In the genomic region with DNA sequence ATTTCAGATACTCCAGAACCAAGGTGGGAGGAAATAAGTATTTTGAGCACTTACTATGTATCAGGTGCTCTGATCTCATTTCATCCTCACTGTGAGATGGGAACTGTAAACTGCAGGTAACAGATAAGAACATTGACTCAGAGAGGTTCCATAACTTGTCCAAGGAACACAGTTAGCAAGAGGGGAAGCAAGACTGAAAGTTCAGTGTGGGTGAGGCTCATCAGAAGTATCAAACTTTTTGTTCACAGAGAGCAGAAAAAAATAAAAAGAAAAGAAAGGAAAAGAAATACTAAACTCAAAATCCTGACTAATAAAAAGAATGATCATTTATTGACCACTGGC, we compare ENCODE assay signal across 10 cellular contexts. TPM values are rescaled to one million over a fixed set of nuclear protein-coding genes. Genes with fewer than 3 reads are reported as not detected.
DNase-seq lines count a peak whose midpoint lies in the region; ATAC-seq and TF ChIP-seq lines count a peak whose summit lies in the region.
"Had no signal": no experiment of that assay in that cellular context is flagged by ENCODE, and none has a peak within 500 bp of the region (broad histone marks: within the 10 kb centered on the region; RNA-seq: fewer than 3 reads in every experiment).

No MANE protein-coding gene starts in this region.

- no peaks in the 10 kb centered on the region for H3K27me3 Mint-ChIP-seq in activated T-cell treated with anti-CD3 and anti-CD28 coated beads, Interleukin-2, amount 50 U/mL, for 24 hours

- no peak overlapping the region for H3K4me3 Mint-ChIP-seq in activated T-cell treated with anti-CD3 and anti-CD28 coated beads, Interleukin-2, amount 50 U/mL, for 24 hours

- H3K36me3 ChIP-seq in mesodermal cell (ENCODE audit: control insufficient read depth, insufficient read depth, low read length) = no peaks in the 10 kb centered on the region
- H3K36me3 ChIP-seq in upper lobe of left lung = no peaks in the 10 kb centered on the region

- TF ChIP-seq EP300 in upper lobe of left lung (IDR thresholded peaks at IDR 0.05) = no peak

- DNase-seq in activated T-cell treated with anti-CD3 and anti-CD28 coated beads, Interleukin-2, amount 50 U/mL, for 24 hours = no peak
- no peak for DNase-seq in activated T-cell treated with anti-CD3 and anti-CD28 coated beads, Interleukin-2, amount 50 U/mL, for 48 hours
- no peak for DNase-seq in upper lobe of left lung
- DNase-seq in NCI-H69 (lab: John Stamatoyannopoulos, UW) = no peak
- no peak for DNase-seq in CD1c-positive myeloid dendritic cell (ENCODE audit: extremely low spot score)
- DNase-seq: activated CD8-positive, alpha-beta memory T cell treated with anti-CD3 and anti-CD28 coated beads, Interleukin-2, amount 50 U/mL, for 4 hours; effector memory CD4-positive, alpha-beta T cell had no signal

- no peaks in the 10 kb centered on the region for H3K9me3 Mint-ChIP-seq in activated T-cell treated with anti-CD3 and anti-CD28 coated beads, Interleukin-2, amount 50 U/mL, for 24 hours

- H3K27ac Mint-ChIP-seq in activated T-cell treated with anti-CD3 and anti-CD28 coated beads, Interleukin-2, amount 50 U/mL, for 24 hours = peak overlapping the region; percentile 9

- H3K4me1 Mint-ChIP-seq in activated T-cell treated with anti-CD3 and anti-CD28 coated beads, Interleukin-2, amount 50 U/mL, for 24 hours (ENCODE audit: low read depth) = peaks cover 40% of the 10 kb centered on the region

- ATAC-seq in upper lobe of left lung (ENCODE audit: low FRiP score in 2 of 2) (peak in 1 of 2 donors; percentile 1), GM19035 (IDR thresholded peaks at IDR 0.05; ENCODE audit: unreplicated experiment) (no peak)

- H3K9me3 ChIP-seq in mesodermal cell (ENCODE audit: control insufficient read depth, low read length) = no peaks in the 10 kb centered on the region
- H3K9me3 ChIP-seq in upper lobe of left lung = no peaks in the 10 kb centered on the region

- H3K27me3 ChIP-seq in upper lobe of left lung = no peaks in the 10 kb centered on the region

- no peak for TF ChIP-seq CTCF in upper lobe of left lung (IDR thresholded peaks at IDR 0.05)

- peaks cover 14% of the 10 kb centered on the region for H3K36me3 Mint-ChIP-seq in activated T-cell treated with anti-CD3 and anti-CD28 coated beads, Interleukin-2, amount 50 U/mL, for 24 hours (ENCODE audit: low read depth)

- H3K27ac ChIP-seq in angular gyrus (ENCODE audit: low read depth, low read length) = peak overlapping the region; percentile 93
- peak overlapping the region; percentile 38 for H3K27ac ChIP-seq in mesodermal cell (ENCODE audit: low read depth, low read length, severe bottlenecking)
- H3K27ac ChIP-seq in upper lobe of left lung = peak overlapping the region in 3 of 4 donors; percentile 48 to 63 (median 62)

- peaks cover 13% of the 10 kb centered on the region for H3K4me1 ChIP-seq in mesodermal cell (ENCODE audit: control insufficient read depth, insufficient read depth, low read length, poor library complexity, severe bottlenecking)
- peaks cover 17 to 29% (median 25%) of the 10 kb centered on the region in 4 donors for H3K4me1 ChIP-seq in upper lobe of left lung

- H3K4me3 ChIP-seq in mesodermal cell (ENCODE audit: extremely low read depth, insufficient read depth, low read length, poor library complexity, severe bottlenecking) = no peak overlapping the region
- H3K4me3 ChIP-seq in upper lobe of left lung = peak overlapping the region in 1 of 4 donors; percentile 31

- no peak for TF ChIP-seq POLR2A in upper lobe of left lung (IDR thresholded peaks at IDR 0.05)

RNA-seq across cellular contexts. Expression of a gene that starts 37.1 kb away (rescaled TPM):
- polyA plus RNA-seq in mesodermal cell (2013, experiment 1 of 2) = 11.5 TPM
- 7.6 TPM for polyA plus RNA-seq in mesodermal cell (2013, experiment 2 of 2)
- 10 to 100 TPM in 3 of 6 donors, 1 to 10 TPM in 3; 2.7 to 19.3 (median 9.6) TPM for total RNA-seq in upper lobe of left lung

Comparison
In these comparisons a context has a peak if more than half of its experiments do, and no peak if none do; other contexts are left out.
1. H3K27ac ChIP-seq: peak in every context shown above with its lines; median percentile 93 in angular gyrus; 62 in upper lobe of left lung; 38 in mesodermal cell.